Comparison of ENCODE assay signal across 23 cellular contexts in genomic region chr4:128735714-128736113, GRCh38.
"Had no signal": no experiment of that assay in that cellular context is flagged by ENCODE, and none has a peak within 500 bp of the region (broad histone marks: within the 10 kb centered on the region; RNA-seq: fewer than 3 reads in every experiment).

No MANE protein-coding gene starts in this region.

- H3K4me3 Mint-ChIP-seq: IgD-negative memory B cell had no signal

- H3K4me1 Mint-ChIP-seq: IgD-negative memory B cell had no signal

- DNase-seq: Kasumi-1, MM.1S, NCI-H1092 treated with DMSO at 0.1 percent for 48 hours, NCI-H1436, NCI-H187, NCI-H2029, NCI-H2081 treated with DMSO at 0.1 percent for 48 hours, NCI-H2171, NCI-H226, NCI-H446, NCI-H510A, NCI-H524 treated with DMSO at 0.1 percent for 48 hours, NCI-H69, NCI-H774, SHP77 treated with DMSO at 0.1 percent for 48 hours, SJCRH30 had no signal

- H3K36me3 Mint-ChIP-seq: IgD-negative memory B cell had no signal

- H3K9me3 ChIP-seq: SJCRH30 had no signal

- H3K27ac Mint-ChIP-seq: IgD-negative memory B cell had no signal

- H3K27me3 Mint-ChIP-seq: IgD-negative memory B cell had no signal

- H3K36me3 ChIP-seq: SJCRH30 had no signal

- FAIRE-seq: HTR-8/SVneo, K562 had no signal

- H3K27ac ChIP-seq: HL-60, KMS-11, SJCRH30 had no signal

- H3K9me3 Mint-ChIP-seq: IgD-negative memory B cell had no signal

- H3K4me1 ChIP-seq: SJCRH30 had no signal

- H3K27me3 ChIP-seq: SJCRH30 had no signal

- H3K4me3 ChIP-seq: K562, SJCRH30 had no signal

- ATAC-seq: K562, Right ventricle myocardium inferior, SK-N-SH treated with all-trans-retinoic acid at 6 μM for 48 hours had no signal

- H3K4me2 ChIP-seq: KMS-11 had no signal
